ENCODE assay signal across 19 cellular contexts in genomic region chr11:132728026-132728425, GRCh38.
"Had no signal": no experiment of that assay in that cellular context is flagged by ENCODE, and none has a peak within 500 bp of the region (broad histone marks: within the 10 kb centered on the region; RNA-seq: fewer than 3 reads in every experiment).

No MANE protein-coding gene starts in this region.

- H3K27me3 ChIP-seq: esophagus squamous epithelium, neural progenitor cell, ovary, right atrium auricular region had no signal

- H3K27ac ChIP-seq: epithelial cell of prostate, esophagus squamous epithelium, left ventricle myocardium inferior, lower lobe of right lung, neural progenitor cell, ovary, right atrium auricular region had no signal

- ATAC-seq: effector memory CD8-positive, alpha-beta T cell; lower lobe of right lung; natural killer cell treated with Interleukin-12 subunit alpha and Interleukin-12 subunit beta and Interleukin-15 and Interleukin-18, amount 100 ng/mL, for 72 hours had no signal

- H3K4me3 Mint-ChIP-seq: dendritic cell treated with granulocyte-macrophage colony-stimulating factor and Interleukin-4, amounts not matched to agents 40 ng/mL and 50 ng/mL, for 4 days; effector memory CD8-positive, alpha-beta T cell; immature natural killer cell; natural killer cell treated with Interleukin-12 subunit alpha and Interleukin-12 subunit beta and Interleukin-15 and Interleukin-18, amount 100 ng/mL, for 72 hours; neural progenitor cell had no signal

- H3K4me1 ChIP-seq: esophagus squamous epithelium, left ventricle myocardium inferior, lower lobe of right lung, neural progenitor cell, right atrium auricular region had no signal

- H3K4me1 Mint-ChIP-seq: neural progenitor cell had no signal

- H3K27me3 Mint-ChIP-seq: dendritic cell treated with granulocyte-macrophage colony-stimulating factor and Interleukin-4, amounts not matched to agents 40 ng/mL and 50 ng/mL, for 4 days had no signal

- H3K36me3 ChIP-seq: esophagus squamous epithelium, left ventricle myocardium inferior, lower lobe of right lung, neural progenitor cell, ovary, right atrium auricular region had no signal

- DNase-seq: effector memory CD8-positive, alpha-beta T cell; esophagus squamous epithelium; foreskin fibroblast; immature natural killer cell; left ventricle myocardium inferior; lower lobe of right lung; mesenchymal stem cell; midbrain; nucleus accumbens; ovary; stimulated activated CD4-positive, alpha-beta T cell treated with anti-CD3 and anti-CD28 coated beads, Interleukin-2, amount 100 ng/mL, for 48 hours; stimulated activated naive CD4-positive, alpha-beta T cell treated with Interleukin-2 at 50 U/mL for 16 hours; trophoblast cell had no signal

- H3K9me3 ChIP-seq: left ventricle myocardium inferior, lower lobe of right lung, ovary, right atrium auricular region had no signal

- H3K9ac ChIP-seq: neural progenitor cell had no signal

- H3K36me3 Mint-ChIP-seq: natural killer cell treated with Interleukin-12 subunit alpha and Interleukin-12 subunit beta and Interleukin-15 and Interleukin-18, amount 100 ng/mL, for 72 hours had no signal

- H3K4me2 ChIP-seq: neural progenitor cell, smooth muscle cell had no signal

- H3K4me3 ChIP-seq: esophagus squamous epithelium, left ventricle myocardium inferior, lower lobe of right lung, neural progenitor cell, ovary, right atrium auricular region, smooth muscle cell had no signal

- H2AFZ ChIP-seq: neural progenitor cell had no signal

- H3K27ac Mint-ChIP-seq: dendritic cell treated with granulocyte-macrophage colony-stimulating factor and Interleukin-4, amounts not matched to agents 40 ng/mL and 50 ng/mL, for 4 days; effector memory CD8-positive, alpha-beta T cell; immature natural killer cell; natural killer cell treated with Interleukin-12 subunit alpha and Interleukin-12 subunit beta and Interleukin-15 and Interleukin-18, amount 100 ng/mL, for 72 hours; neural progenitor cell had no signal
